ENCODE assay signal across 24 cellular contexts in genomic region chr7:74690474-74690873, GRCh38. TPM values are rescaled to one million over a fixed set of nuclear protein-coding genes. Genes with fewer than 3 reads are reported as not detected.
DNase-seq lines count a peak whose midpoint lies in the region; ATAC-seq, FAIRE-seq and TF ChIP-seq lines count a peak whose summit lies in the region.
"Had no signal": no experiment of that assay in that cellular context is flagged by ENCODE, and none has a peak within 500 bp of the region (broad histone marks: within the 10 kb centered on the region; RNA-seq: fewer than 3 reads in every experiment).

No MANE protein-coding gene starts in this region.

- no peak for TF ChIP-seq RAD21 in HepG2 (CRISPR knock-in tag; IDR thresholded peaks at IDR 0.05)

- peaks cover 15% of the 10 kb centered on the region for H4K20me1 ChIP-seq in HepG2 (ENCODE audit: insufficient read depth, low read length)

- H3K27me3 Mint-ChIP-seq in nephron progenitor cell (ENCODE audit: low read depth, poor library complexity): no peaks in the 10 kb centered on the region
- H3K27me3 Mint-ChIP-seq: CD4-positive, alpha-beta memory T cell; IgD-negative memory B cell had no signal

- H3K4me1 Mint-ChIP-seq in nephron progenitor cell: peaks cover 5% of the 10 kb centered on the region
- peaks cover 14% of the 10 kb centered on the region for H3K4me1 Mint-ChIP-seq in stimulated activated effector memory CD8-positive, alpha-beta T cell treated with anti-CD3 and anti-CD28 coated beads, Interleukin-12 subunit alpha, Interleukin-12 subunit beta, amount 100 ng/mL, for 72 hours
- H3K4me1 Mint-ChIP-seq: CD14-positive monocyte had no signal

- H3K4me2 ChIP-seq in HepG2 (ENCODE audit: low read depth, low read length): no peak overlapping the region
- H3K4me2 ChIP-seq: BLaER1 had no signal

- BruUV-seq in HepG2 (replicated peaks; lab: Mats Ljungman, UMichigan): no TSS peak

- H3K27ac ChIP-seq in HepG2 (ENCODE audit: extremely low read length, insufficient read depth, low read length): no peak overlapping the region
- H3K27ac ChIP-seq in right lobe of liver: no peak overlapping the region
- H3K27ac ChIP-seq in RWPE1: 0 out of 2 replicates have a peak overlapping the region, but pooled peaks have one; percentile 24
- H3K27ac ChIP-seq: BLaER1, GM23248 had no signal

- in situ Hi-C loops in HepG2 (cut with HindIII; ENCODE audit: extremely low pct_ligation_motif_present, low pct_unique_long_range_greater_than_20kb): no loop called here

- TF ChIP-seq POLR2A in HepG2 (IDR thresholded peaks at IDR 0.05; ENCODE audit: insufficient read depth in 1 of 2, low read depth in 2 of 2, low read length in 2 of 2) (no peak), right lobe of liver (IDR thresholded peaks at IDR 0.05) (no peak)

- 100% methylated on average over 3 of the region's 3 CpGs for WGBS in HepG2 (ENCODE audit: low lambda C conversion rate)
- no CpG with 5 or more reads among the region's 3 CpGs for WGBS in right lobe of liver (ENCODE audit: insufficient coverage, low coverage, low lambda C conversion rate, missing lambda C conversion rate)

- H3K4me3 Mint-ChIP-seq in nephron progenitor cell: no peak overlapping the region
- no peak overlapping the region for H3K4me3 Mint-ChIP-seq in stimulated activated effector memory CD8-positive, alpha-beta T cell treated with anti-CD3 and anti-CD28 coated beads, Interleukin-12 subunit alpha, Interleukin-12 subunit beta, amount 100 ng/mL, for 72 hours
- H3K4me3 Mint-ChIP-seq: CD14-positive monocyte, IgD-negative memory B cell had no signal

- peaks cover 83% of the 10 kb centered on the region for H3K36me3 Mint-ChIP-seq in nephron progenitor cell (ENCODE audit: low read depth)
- H3K36me3 Mint-ChIP-seq in stimulated activated effector memory CD8-positive, alpha-beta T cell treated with anti-CD3 and anti-CD28 coated beads, Interleukin-12 subunit alpha, Interleukin-12 subunit beta, amount 100 ng/mL, for 72 hours: peaks cover 84% of the 10 kb centered on the region

- no peak for TF ChIP-seq CTCF in HepG2 (CRISPR knock-in tag; IDR thresholded peaks at IDR 0.05)
- no peak for TF ChIP-seq CTCF in right lobe of liver (IDR thresholded peaks at IDR 0.05)
- no peak for TF ChIP-seq CTCF in RWPE1 (conservative IDR thresholded peaks at IDR 0.05; ENCODE audit: low read depth)
- TF ChIP-seq CTCF in nephron progenitor cell (IDR thresholded peaks at IDR 0.05): no peak

- peaks cover 47% of the 10 kb centered on the region for H3K79me2 ChIP-seq in HepG2 (ENCODE audit: insufficient read depth, low read length)

- no peak for FAIRE-seq in HepG2 (lab: Jason Lieb, UNC)
- FAIRE-seq: G401.6, GM12892, GM18507, H54, HTR-8/SVneo had no signal

- POLR2A ChIA-PET in HepG2 (lab: Yijun Ruan, JAX): no interaction called here
- POLR2A ChIA-PET in RWPE1 (lab: Yijun Ruan, JAX; ENCODE audit: low non-redundant PET): no interaction called here

- TF ChIP-seq EP300 in HepG2 (IDR thresholded peaks at IDR 0.05; ENCODE audit: low read depth in 2 of 2, low read length in 2 of 2): no peak
- TF ChIP-seq EP300 in HepG2 (CRISPR knock-in tag; IDR thresholded peaks at IDR 0.05; ENCODE audit: borderline replicate concordance): no peak

- H3K27me3 ChIP-seq in HepG2 (ENCODE audit: control insufficient read depth in 1 of 2, insufficient read depth in 2 of 2, low read length in 2 of 2): no peaks in the 10 kb centered on the region
- no peaks in the 10 kb centered on the region for H3K27me3 ChIP-seq in right lobe of liver
- H3K27me3 ChIP-seq: BLaER1 had no signal

- H3K36me3 ChIP-seq in HepG2 (replicated peaks in 1 of 2; ENCODE audit: control insufficient read depth in 1 of 2, insufficient read depth in 2 of 2, low read length in 2 of 2) (peaks cover 25 to 73% of the 10 kb centered on the region in 2 experiments), right lobe of liver (peaks cover 6 to 53% (median 25%) of the 10 kb centered on the region in 4 donors)

- H3K27ac Mint-ChIP-seq in nephron progenitor cell: peak overlapping the region; percentile 82
- H3K27ac Mint-ChIP-seq in stimulated activated effector memory CD8-positive, alpha-beta T cell treated with anti-CD3 and anti-CD28 coated beads, Interleukin-12 subunit alpha, Interleukin-12 subunit beta, amount 100 ng/mL, for 72 hours: peak overlapping the region; percentile 40

- H3K9ac ChIP-seq in HepG2 (ENCODE audit: insufficient read depth, low read depth, low read length): no peak overlapping the region
- H3K9ac ChIP-seq: BLaER1, GM23248 had no signal

- peaks cover 48% of the 10 kb centered on the region for H3K9me3 Mint-ChIP-seq in nephron progenitor cell
- H3K9me3 Mint-ChIP-seq in stimulated activated effector memory CD8-positive, alpha-beta T cell treated with anti-CD3 and anti-CD28 coated beads, Interleukin-12 subunit alpha, Interleukin-12 subunit beta, amount 100 ng/mL, for 72 hours: no peaks in the 10 kb centered on the region
- H3K9me3 Mint-ChIP-seq: CD4-positive, alpha-beta memory T cell; IgD-negative memory B cell had no signal

- CTCF ChIA-PET in HepG2 (lab: Yijun Ruan, JAX; ENCODE audit: low intra/inter-chr PET ratio, low total read pairs) (no interaction called here), RWPE1 (lab: Yijun Ruan, JAX) (no interaction called here)

- intact Hi-C loops in HepG2 (cut with micrococcal nuclease; ENCODE audit: unreplicated experiment): no loop called here
- intact Hi-C loops in right lobe of liver (cut with DNase I): no loop called here

- H2AFZ ChIP-seq in HepG2 (ENCODE audit: low read length): no peak overlapping the region
- H2AFZ ChIP-seq: GM23248 had no signal

- DNase-seq in HepG2 (ENCODE audit: low spot score) (no peak), right lobe of liver (no peak), RWPE1 (ENCODE audit: low spot score) (no peak), nephron progenitor cell (no peak), NOMO-1 (lab: John Stamatoyannopoulos, UW; ENCODE audit: unreplicated experiment in 2 of 2) (no peak), NCI-H1092 treated with DMSO at 0.1 percent for 48 hours (lab: John Stamatoyannopoulos, UW) (no peak)
- DNase-seq in stimulated activated effector memory CD8-positive, alpha-beta T cell treated with anti-CD3 and anti-CD28 coated beads, Interleukin-12 subunit alpha, Interleukin-12 subunit beta, amount 100 ng/mL, for 72 hours (ENCODE audit: low spot score in 2 of 2): no peak
- DNase-seq: 8988T; Calu3; CD4-positive, alpha-beta memory T cell; DMS 273 treated with DMSO at 0.1 percent for 48 hours; DMS53; DND-41; GM23248 had no signal

- H3K4me3 ChIP-seq in HepG2 (replicated peaks in 1 of 3; ENCODE audit: insufficient read depth in 1 of 3, low read depth in 2 of 3, low read length in 3 of 3): no peak overlapping the region
- H3K4me3 ChIP-seq in right lobe of liver: no peak overlapping the region
- H3K4me3 ChIP-seq: BLaER1, GM23248 had no signal

- ATAC-seq in HepG2: no peak
- no peak for ATAC-seq in right lobe of liver
- ATAC-seq in stimulated activated effector memory CD8-positive, alpha-beta T cell treated with anti-CD3 and anti-CD28 coated beads, Interleukin-12 subunit alpha, Interleukin-12 subunit beta, amount 100 ng/mL, for 72 hours: no peak
- ATAC-seq in activated CD4-positive, CD25-positive, alpha-beta regulatory T cell treated with anti-CD3 and anti-CD28 coated beads, Interleukin-2, amount 50 U/mL, for 24 hours: no peak
- ATAC-seq: HCT116 had no signal

- H3K9me3 ChIP-seq in HepG2 (ENCODE audit: low read length) (no peaks in the 10 kb centered on the region), right lobe of liver (no peaks in the 10 kb centered on the region)

- no peaks in the 10 kb centered on the region for H3K4me1 ChIP-seq in HepG2 (ENCODE audit: insufficient read depth, low read length)
- peaks cover 0 to 6% (median 3%) of the 10 kb centered on the region in 4 donors for H3K4me1 ChIP-seq in right lobe of liver
- H3K4me1 ChIP-seq: BLaER1 had no signal

TF ChIP-seq in HepG2, 621 proteins besides CTCF, POLR2A, EP300 and RAD21 (continues in another document):
- peak; percentile 80 for TF ChIP-seq RBM22 (optimal IDR thresholded peaks at IDR 0.05; ENCODE audit: low read length)

RNA-seq across cellular contexts. Expression of gene GTF2I, which starts 33.0 kb away (rescaled TPM):
- total RNA-seq in HepG2 (2016; rRNA removed; fragmentation: Illumina TruSeq; extraction: Trizol) (120 and 125 TPM in 2 replicates), right lobe of liver (100 to 1,000 TPM in 2 of 6 experiments, 10 to 100 TPM in 4; 59.0 to 116 (median 90.9) TPM)
- total RNA-seq in HepG2 (2016; cell fraction: cytosol; rRNA removed; fragmentation: Illumina TruSeq; extraction: Trizol; ENCODE audit: low read depth): 37.3 and 58.3 TPM in 2 replicates
- total RNA-seq in HepG2 (2016; cell fraction: insoluble cytoplasmic fraction; rRNA removed; fragmentation: Illumina TruSeq; extraction: Trizol): 103 and 117 TPM in 2 replicates
- total RNA-seq in HepG2 (2016; cell fraction: membrane; rRNA removed; fragmentation: Illumina TruSeq; extraction: Trizol): 54.3 and 54.7 TPM in 2 replicates
- 134 and 149 TPM in 2 replicates for total RNA-seq in HepG2 (2016; cell fraction: nucleus; rRNA removed; fragmentation: Illumina TruSeq; extraction: Trizol)
- 53.1 and 74.6 TPM in 2 replicates for polyA plus RNA-seq in HepG2 (2011; rRNA removed)
- 16.3 and 16.6 TPM in 2 replicates for polyA plus RNA-seq in HepG2 (2011; cell fraction: cytosol; rRNA removed)
- polyA plus RNA-seq in HepG2 (2011; cell fraction: nucleus; rRNA removed): 287 and 329 TPM in 2 replicates
- 103 and 123 TPM in 2 replicates for polyA plus RNA-seq in HepG2 (2012)
- 4.7 and 5.5 TPM in 2 replicates for polyA plus RNA-seq in HepG2 (2016; cell fraction: cytosol; fragmentation: Illumina TruSeq; extraction: Trizol; ENCODE audit: low read depth)
- polyA plus RNA-seq in HepG2 (2016; cell fraction: insoluble cytoplasmic fraction; fragmentation: Illumina TruSeq; extraction: Trizol; ENCODE audit: low read depth): 82.1 and 105 TPM in 2 replicates
- 9.2 and 14.0 TPM in 2 replicates for polyA plus RNA-seq in HepG2 (2016; cell fraction: membrane; fragmentation: Illumina TruSeq; extraction: Trizol; ENCODE audit: low read depth)
- polyA plus RNA-seq in HepG2 (2016; cell fraction: nucleus; fragmentation: Illumina TruSeq; extraction: Trizol; ENCODE audit: insufficient read depth, low read depth): 246 and 264 TPM in 2 replicates
- polyA minus RNA-seq in HepG2 (2011; rRNA and poly(A)+ RNA removed; ENCODE audit: low replicate concordance): 39.7 and 41.1 TPM in 2 replicates
- 41.3 and 45.4 TPM in 2 replicates for polyA minus RNA-seq in HepG2 (2011; cell fraction: cytosol; rRNA and poly(A)+ RNA removed)
- polyA minus RNA-seq in HepG2 (2011; cell fraction: nucleus; rRNA and poly(A)+ RNA removed): 206 and 208 TPM in 2 replicates
